Comparison of ENCODE assay signal across 1 cellular context in genomic region chr7:128831994-128832879, GRCh38.
TF ChIP-seq lines count a peak whose summit lies in the region.

No MANE protein-coding gene starts in this region.

TF ChIP-seq in WTC11, 78 proteins besides CTCF, POLR2A, EP300 and RAD21 (continued from another document and continues in another):
- TF ChIP-seq STAT6 (CRISPR knock-in tag; conservative IDR thresholded peaks at IDR 0.05; ENCODE audit: low read depth) (no peak), PRDM15 (CRISPR knock-in tag; IDR thresholded peaks at IDR 0.05) (peak; percentile 91), SMAD3 (CRISPR knock-in tag; IDR thresholded peaks at IDR 0.05; ENCODE audit: borderline replicate concordance) (no peak), MXD4 (CRISPR knock-in tag; IDR thresholded peaks at IDR 0.05; ENCODE audit: borderline replicate concordance) (no peak), OVOL2 (CRISPR knock-in tag; IDR thresholded peaks at IDR 0.05; ENCODE audit: borderline replicate concordance) (no peak), IRF2 (CRISPR knock-in tag; IDR thresholded peaks at IDR 0.05; ENCODE audit: borderline replicate concordance, low read depth) (no peak), SP1 (CRISPR knock-in tag; conservative IDR thresholded peaks at IDR 0.05) (no peak), ERG (CRISPR knock-in tag; IDR thresholded peaks at IDR 0.05) (no peak), EMX1 (CRISPR knock-in tag; IDR thresholded peaks at IDR 0.05) (no peak), GRHL2 (CRISPR knock-in tag; IDR thresholded peaks at IDR 0.05; ENCODE audit: insufficient replicate concordance, severe bottlenecking) (no peak), NR2C2 (CRISPR knock-in tag; IDR thresholded peaks at IDR 0.05) (no peak), NR1H2 (CRISPR knock-in tag; IDR thresholded peaks at IDR 0.05) (no peak), TP53 (CRISPR knock-in tag; IDR thresholded peaks at IDR 0.05) (no peak), HMGXB4 (CRISPR knock-in tag; IDR thresholded peaks at IDR 0.05) (peak; percentile 51; the same call in 1 of the 2 replicates), CREB1 (CRISPR knock-in tag; IDR thresholded peaks at IDR 0.05) (no peak), FOXK1 (CRISPR knock-in tag; IDR thresholded peaks at IDR 0.05) (no peak), ELF4 (CRISPR knock-in tag; IDR thresholded peaks at IDR 0.05; ENCODE audit: low read depth) (no peak), ZNF532 (CRISPR knock-in tag; IDR thresholded peaks at IDR 0.05; ENCODE audit: borderline replicate concordance) (no peak), SOX15 (CRISPR knock-in tag; IDR thresholded peaks at IDR 0.05) (no peak), ZNF416 (CRISPR knock-in tag; IDR thresholded peaks at IDR 0.05) (no peak), ZNF281 (CRISPR knock-in tag; IDR thresholded peaks at IDR 0.05) (no peak), ZNF219 (CRISPR knock-in tag; IDR thresholded peaks at IDR 0.05; ENCODE audit: borderline replicate concordance) (no peak), HMGA2 (CRISPR knock-in tag; IDR thresholded peaks at IDR 0.05) (no peak), AR (CRISPR knock-in tag; IDR thresholded peaks at IDR 0.05) (no peak), ZNF232 (CRISPR knock-in tag; IDR thresholded peaks at IDR 0.05) (no peak; the same call in 1 of the 2 replicates), ZSCAN18 (CRISPR knock-in tag; IDR thresholded peaks at IDR 0.05) (no peak), MLX (CRISPR knock-in tag; IDR thresholded peaks at IDR 0.05) (no peak), MYBL2 (CRISPR knock-in tag; IDR thresholded peaks at IDR 0.05) (no peak), MAX (CRISPR knock-in tag; IDR thresholded peaks at IDR 0.05) (peak; percentile 73), ZNF396 (CRISPR knock-in tag; IDR thresholded peaks at IDR 0.05; ENCODE audit: borderline replicate concordance) (no peak), TCF7 (CRISPR knock-in tag; IDR thresholded peaks at IDR 0.05; ENCODE audit: low read depth) (no peak), ZNF671 (CRISPR knock-in tag; IDR thresholded peaks at IDR 0.05) (no peak), NFYB (CRISPR knock-in tag; conservative IDR thresholded peaks at IDR 0.05; ENCODE audit: low read depth) (no peak), GABPB1 (CRISPR knock-in tag; IDR thresholded peaks at IDR 0.05) (no peak), USF2 (CRISPR knock-in tag; IDR thresholded peaks at IDR 0.05) (no peak)
